Comparison of ENCODE assay signal across 1 cellular context in the genomic region with DNA sequence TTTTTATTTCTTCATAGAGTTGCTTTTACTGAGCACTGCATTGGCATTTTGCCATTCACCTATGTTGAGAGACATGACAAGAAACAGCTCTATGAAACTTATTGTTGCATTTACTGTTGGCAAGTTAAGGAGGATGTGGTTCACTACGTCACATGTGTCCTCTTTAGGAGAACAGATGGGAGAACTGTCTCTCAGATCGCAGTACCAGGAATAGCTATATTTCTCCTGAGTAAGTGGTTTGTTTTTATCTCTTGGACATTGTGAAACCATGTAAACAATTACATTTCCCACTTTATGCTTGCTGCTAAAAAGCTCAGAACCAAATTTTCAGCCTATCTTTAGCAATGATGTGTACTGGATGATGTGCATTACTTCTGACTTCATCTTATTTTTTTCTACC.
TF ChIP-seq lines count a peak whose summit lies in the region.

No MANE protein-coding gene starts in this region.

TF ChIP-seq in liver, 16 proteins besides CTCF, POLR2A, EP300 and RAD21 (continued from another document):
- peak; percentile 63 for TF ChIP-seq SP1 (IDR thresholded peaks at IDR 0.05)
- TF ChIP-seq, protein P1, sequence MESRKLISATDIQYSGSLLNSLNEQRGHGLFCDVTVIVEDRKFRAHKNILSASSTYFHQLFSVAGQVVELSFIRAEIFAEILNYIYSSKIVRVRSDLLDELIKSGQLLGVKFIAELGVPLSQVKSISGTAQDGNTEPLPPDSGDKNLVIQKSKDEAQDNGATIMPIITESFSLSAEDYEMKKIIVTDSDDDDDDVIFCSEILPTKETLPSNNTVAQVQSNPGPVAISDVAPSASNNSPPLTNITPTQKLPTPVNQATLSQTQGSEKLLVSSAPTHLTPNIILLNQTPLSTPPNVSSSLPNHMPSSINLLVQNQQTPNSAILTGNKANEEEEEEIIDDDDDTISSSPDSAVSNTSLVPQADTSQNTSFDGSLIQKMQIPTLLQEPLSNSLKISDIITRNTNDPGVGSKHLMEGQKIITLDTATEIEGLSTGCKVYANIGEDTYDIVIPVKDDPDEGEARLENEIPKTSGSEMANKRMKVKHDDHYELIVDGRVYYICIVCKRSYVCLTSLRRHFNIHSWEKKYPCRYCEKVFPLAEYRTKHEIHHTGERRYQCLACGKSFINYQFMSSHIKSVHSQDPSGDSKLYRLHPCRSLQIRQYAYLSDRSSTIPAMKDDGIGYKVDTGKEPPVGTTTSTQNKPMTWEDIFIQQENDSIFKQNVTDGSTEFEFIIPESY (IDR thresholded peaks at IDR 0.05) = peak; percentile 15
- TF ChIP-seq HNF4A (conservative IDR thresholded peaks at IDR 0.05) = peak; percentile 37 to 38
- peak; percentile 25 to 38 for TF ChIP-seq JUND (IDR thresholded peaks at IDR 0.05)
- TF ChIP-seq YY1 (IDR thresholded peaks at IDR 0.05) = no peak
- TF ChIP-seq, protein P2, sequence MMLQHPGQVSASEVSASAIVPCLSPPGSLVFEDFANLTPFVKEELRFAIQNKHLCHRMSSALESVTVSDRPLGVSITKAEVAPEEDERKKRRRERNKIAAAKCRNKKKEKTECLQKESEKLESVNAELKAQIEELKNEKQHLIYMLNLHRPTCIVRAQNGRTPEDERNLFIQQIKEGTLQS (IDR thresholded peaks at IDR 0.05) = no peak
- peak; percentile 42 to 64 for TF ChIP-seq RXRA (IDR thresholded peaks at IDR 0.05)
